Comparison of ENCODE assay signal across 18 cellular contexts in genomic region chr15:87638554-87639083, GRCh38.
DNase-seq lines count a peak whose midpoint lies in the region; FAIRE-seq and TF ChIP-seq lines count a peak whose summit lies in the region.
"Had no signal": no experiment of that assay in that cellular context is flagged by ENCODE, and none has a peak within 500 bp of the region (broad histone marks: within the 10 kb centered on the region; RNA-seq: fewer than 3 reads in every experiment).

No MANE protein-coding gene starts in this region.

- no peak overlapping the region for H3K4me2 ChIP-seq in astrocyte (ENCODE audit: low read length)
- H3K4me2 ChIP-seq: BLaER1 had no signal

- H3K27me3 Mint-ChIP-seq in astrocyte (ENCODE audit: low read depth, unreplicated experiment): peaks cover 7% of the 10 kb centered on the region

- H3K36me3 ChIP-seq in astrocyte (ENCODE audit: insufficient read depth, low read length): no peaks in the 10 kb centered on the region
- H3K36me3 ChIP-seq in esophagus muscularis mucosa: no peaks in the 10 kb centered on the region
- H3K36me3 ChIP-seq: BLaER1 had no signal

- no peaks in the 10 kb centered on the region for H3K79me2 ChIP-seq in astrocyte (ENCODE audit: insufficient read depth, low read length)

- no peak for TF ChIP-seq CTCF in astrocyte (IDR thresholded peaks at IDR 0.05; ENCODE audit: insufficient read depth, low read depth, low read length)
- no peak for TF ChIP-seq CTCF in esophagus muscularis mucosa (IDR thresholded peaks at IDR 0.05)

- peaks cover 11% of the 10 kb centered on the region for H3K4me1 Mint-ChIP-seq in astrocyte (ENCODE audit: low read depth, unreplicated experiment)
- H3K4me1 Mint-ChIP-seq: CD14-positive monocyte had no signal

- H2AFZ ChIP-seq in astrocyte (ENCODE audit: low read depth, low read length): no peak overlapping the region

- no peaks in the 10 kb centered on the region for H3K27me3 ChIP-seq in astrocyte (ENCODE audit: insufficient read depth, low read length)
- H3K27me3 ChIP-seq in esophagus muscularis mucosa: no peaks in the 10 kb centered on the region
- H3K27me3 ChIP-seq: BLaER1 had no signal

- DNase-seq in astrocyte (ENCODE audit: low read depth): no peak
- peak; percentile 6 for DNase-seq in midbrain (lab: John Stamatoyannopoulos, UW)
- peak; percentile 18 for DNase-seq in superior temporal gyrus (ENCODE audit: extremely low spot score)
- DNase-seq in esophagus muscularis mucosa (ENCODE audit: extremely low spot score): no peak
- no peak for DNase-seq in activated CD4-positive, alpha-beta T cell treated with anti-CD3 and anti-CD28 coated beads, Interleukin-2, amount 50 U/mL, for 48 hours
- no peak for DNase-seq in AML-193 (lab: John Stamatoyannopoulos, UW)
- no peak for DNase-seq in SW 1271 (lab: John Stamatoyannopoulos, UW)
- DNase-seq: ACHN; CD4-positive, alpha-beta memory T cell; DMS153; DMS79 treated with DMSO at 0.1 percent for 48 hours; H9 had no signal

- H3K9ac ChIP-seq in astrocyte (ENCODE audit: low read length): no peak overlapping the region
- H3K9ac ChIP-seq: BLaER1 had no signal

- no peak overlapping the region for H3K4me3 ChIP-seq in astrocyte (ENCODE audit: insufficient read depth, low read depth, low read length)
- no peak overlapping the region for H3K4me3 ChIP-seq in esophagus muscularis mucosa
- H3K4me3 ChIP-seq: BLaER1, GM12878 had no signal

- peak overlapping the region; percentile 3 for H3K27ac Mint-ChIP-seq in astrocyte (ENCODE audit: unreplicated experiment)
- H3K27ac Mint-ChIP-seq: CD4-positive, alpha-beta memory T cell; H9 had no signal

- TF ChIP-seq POLR2A in esophagus muscularis mucosa (IDR thresholded peaks at IDR 0.05; ENCODE audit: low read depth): no peak

- no peak overlapping the region for H3K4me3 Mint-ChIP-seq in astrocyte (ENCODE audit: unreplicated experiment)
- H3K4me3 Mint-ChIP-seq: CD14-positive monocyte; CD4-positive, alpha-beta memory T cell; H9 had no signal

- no peaks in the 10 kb centered on the region for H4K20me1 ChIP-seq in astrocyte (ENCODE audit: insufficient read depth, low read length)
- H4K20me1 ChIP-seq: BLaER1 had no signal

- no peaks in the 10 kb centered on the region for H3K9me3 ChIP-seq in astrocyte (ENCODE audit: insufficient read depth, low read depth, low read length)
- no peaks in the 10 kb centered on the region for H3K9me3 ChIP-seq in esophagus muscularis mucosa
- H3K9me3 ChIP-seq: BLaER1 had no signal

- no peak overlapping the region for H3K27ac ChIP-seq in astrocyte (ENCODE audit: low read depth, low read length)
- no peak overlapping the region for H3K27ac ChIP-seq in esophagus muscularis mucosa (replicated peaks in 1 of 4)
- H3K27ac ChIP-seq: BLaER1 had no signal

- no peak for TF ChIP-seq EP300 in esophagus muscularis mucosa (IDR thresholded peaks at IDR 0.05)

- no peak for FAIRE-seq in astrocyte (lab: Jason Lieb, UNC)
- FAIRE-seq: A204.1, GM12878, GM19239, H1 had no signal

- H3K4me1 ChIP-seq in astrocyte (ENCODE audit: insufficient read depth, low read length) (no peaks in the 10 kb centered on the region), esophagus muscularis mucosa (no peaks in the 10 kb centered on the region)
- H3K4me1 ChIP-seq: BLaER1 had no signal

- no peaks in the 10 kb centered on the region for H3K36me3 Mint-ChIP-seq in astrocyte (ENCODE audit: low read depth, unreplicated experiment)
- H3K36me3 Mint-ChIP-seq: CD14-positive monocyte; CD4-positive, alpha-beta memory T cell had no signal

- WGBS in esophagus muscularis mucosa: 85% methylated on average over 3 of the region's 3 CpGs

- peaks cover 3% of the 10 kb centered on the region for H3K9me3 Mint-ChIP-seq in astrocyte (ENCODE audit: unreplicated experiment)
- H3K9me3 Mint-ChIP-seq: CD4-positive, alpha-beta memory T cell; H9 had no signal

- intact Hi-C loops in esophagus muscularis mucosa (cut with DNase I): no loop called here

Comparison
In these comparisons a context has a peak if more than half of its experiments do, and no peak if none do; other contexts are left out.
1. DNase-seq: peak in midbrain (single experiment) and superior temporal gyrus (single experiment); none in astrocyte (single experiment), esophagus muscularis mucosa (single experiment), activated CD4-positive, alpha-beta T cell treated with anti-CD3 and anti-CD28 coated beads, Interleukin-2, amount 50 U/mL, for 48 hours (0 of 2), AML-193 (0 of 2) and SW 1271 (0 of 2).